9 cellular contexts compared by ENCODE assay signal in genomic region chr9:87337335-87338074, GRCh38.
DNase-seq lines count a peak whose midpoint lies in the region; ATAC-seq, FAIRE-seq and TF ChIP-seq lines count a peak whose summit lies in the region.
"Had no signal": no experiment of that assay in that cellular context is flagged by ENCODE, and none has a peak within 500 bp of the region (broad histone marks: within the 10 kb centered on the region; RNA-seq: fewer than 3 reads in every experiment).

No MANE protein-coding gene starts in this region.

- H3K4me1 ChIP-seq in astrocyte (ENCODE audit: insufficient read depth, low read length) = peaks cover 10% of the 10 kb centered on the region
- H3K4me1 ChIP-seq in subcutaneous abdominal adipose tissue (ENCODE audit: control insufficient read depth in 5 of 5, insufficient read depth in 5 of 5, low read length in 5 of 5) = peaks cover 0 to 11% (median 7%) of the 10 kb centered on the region in 5 donors

- H3K27me3 Mint-ChIP-seq in astrocyte (ENCODE audit: low read depth, unreplicated experiment) = peaks cover 9% of the 10 kb centered on the region

- ATAC-seq in GM19035 (IDR thresholded peaks at IDR 0.05; ENCODE audit: unreplicated experiment) = no peak

- H3K9me3 ChIP-seq in astrocyte (ENCODE audit: insufficient read depth, low read depth, low read length) (no peaks in the 10 kb centered on the region), subcutaneous abdominal adipose tissue (ENCODE audit: control insufficient read depth in 5 of 5, low read length in 5 of 5) (no peaks in the 10 kb centered on the region)

- H4K20me1 ChIP-seq in astrocyte (ENCODE audit: insufficient read depth, low read length) = no peaks in the 10 kb centered on the region

- H3K27me3 ChIP-seq in astrocyte (ENCODE audit: insufficient read depth, low read length) = peaks cover 9% of the 10 kb centered on the region
- H3K27me3 ChIP-seq in subcutaneous abdominal adipose tissue (ENCODE audit: control insufficient read depth in 5 of 5, insufficient read depth in 4 of 5, low read length in 5 of 5) = peaks cover 0 to 8% (median 0%) of the 10 kb centered on the region in 5 donors

- H2AFZ ChIP-seq in astrocyte (ENCODE audit: low read depth, low read length) = peak overlapping the region; percentile 11

- H3K4me1 Mint-ChIP-seq in astrocyte (ENCODE audit: low read depth, unreplicated experiment) = peaks cover 15% of the 10 kb centered on the region

- DNase-seq in NCI-H2171 treated with DMSO at 0.1 percent for 48 hours (lab: John Stamatoyannopoulos, UW) (peak; percentile 65), NCI-H2171 (lab: John Stamatoyannopoulos, UW) (no peak), astrocyte (ENCODE audit: low read depth) (peak; percentile 63), iris pigment epithelial cell (ENCODE audit: low read depth) (peak; percentile 65), T-helper 9 cell (no peak)
- DNase-seq in activated CD4-positive, alpha-beta T cell treated with anti-CD3 and anti-CD28 coated beads for 48 hours = no peak

- peak overlapping the region; percentile 84 for H3K4me2 ChIP-seq in astrocyte (ENCODE audit: low read length)

- peak overlapping the region; percentile 53 for H3K4me3 ChIP-seq in astrocyte (ENCODE audit: insufficient read depth, low read depth, low read length)
- peak overlapping the region in 4 of 5 donors; percentile 38 to 56 (median 46) for H3K4me3 ChIP-seq in subcutaneous abdominal adipose tissue (ENCODE audit: low read depth in 1 of 5, low read length in 5 of 5)

- no peaks in the 10 kb centered on the region for H3K36me3 Mint-ChIP-seq in astrocyte (ENCODE audit: low read depth, unreplicated experiment)

- no peak for TF ChIP-seq CTCF in astrocyte (IDR thresholded peaks at IDR 0.05; ENCODE audit: insufficient read depth, low read depth, low read length)

- H3K27ac Mint-ChIP-seq in astrocyte (ENCODE audit: unreplicated experiment) = peak overlapping the region; percentile 74
- H3K27ac Mint-ChIP-seq: T-helper 1 cell treated with Interleukin-12 subunit alpha and Interleukin-12 subunit beta and Interleukin-4 antibody, amounts not matched to agents 30 μg/mL and 1 μg/mL, for 36 hours had no signal

- peak overlapping the region; percentile 81 for H3K4me3 Mint-ChIP-seq in astrocyte (ENCODE audit: unreplicated experiment)
- H3K4me3 Mint-ChIP-seq: T-helper 1 cell treated with Interleukin-12 subunit alpha and Interleukin-12 subunit beta and Interleukin-4 antibody, amounts not matched to agents 30 μg/mL and 1 μg/mL, for 36 hours had no signal

- H3K36me3 ChIP-seq in astrocyte (ENCODE audit: insufficient read depth, low read length) (no peaks in the 10 kb centered on the region), subcutaneous abdominal adipose tissue (ENCODE audit: control insufficient read depth in 5 of 5, insufficient read depth in 5 of 5, low read length in 5 of 5) (no peaks in the 10 kb centered on the region)

- no peaks in the 10 kb centered on the region for H3K79me2 ChIP-seq in astrocyte (ENCODE audit: insufficient read depth, low read length)

- H3K27ac ChIP-seq in astrocyte (ENCODE audit: low read depth, low read length) (no peak overlapping the region), subcutaneous abdominal adipose tissue (ENCODE audit: low read depth, low read length) (no peak overlapping the region)

- FAIRE-seq in astrocyte (lab: Jason Lieb, UNC) = no peak

- no peaks in the 10 kb centered on the region for H3K9me3 Mint-ChIP-seq in astrocyte (ENCODE audit: unreplicated experiment)
- H3K9me3 Mint-ChIP-seq: T-helper 1 cell treated with Interleukin-12 subunit alpha and Interleukin-12 subunit beta and Interleukin-4 antibody, amounts not matched to agents 30 μg/mL and 1 μg/mL, for 36 hours had no signal

- H3K9ac ChIP-seq in astrocyte (ENCODE audit: low read length) = peak overlapping the region; percentile 2
- H3K9ac ChIP-seq in subcutaneous abdominal adipose tissue (ENCODE audit: low read length in 5 of 5) = no peak overlapping the region

Comparison
In these comparisons a context has a peak if more than half of its experiments do, and no peak if none do; other contexts are left out.
1. DNase-seq: peak in NCI-H2171 treated with DMSO at 0.1 percent for 48 hours (single experiment), astrocyte (single experiment) and iris pigment epithelial cell (single experiment); none in NCI-H2171 (single experiment), T-helper 9 cell (single experiment) and activated CD4-positive, alpha-beta T cell treated with anti-CD3 and anti-CD28 coated beads for 48 hours (single experiment).